In the genomic region with DNA sequence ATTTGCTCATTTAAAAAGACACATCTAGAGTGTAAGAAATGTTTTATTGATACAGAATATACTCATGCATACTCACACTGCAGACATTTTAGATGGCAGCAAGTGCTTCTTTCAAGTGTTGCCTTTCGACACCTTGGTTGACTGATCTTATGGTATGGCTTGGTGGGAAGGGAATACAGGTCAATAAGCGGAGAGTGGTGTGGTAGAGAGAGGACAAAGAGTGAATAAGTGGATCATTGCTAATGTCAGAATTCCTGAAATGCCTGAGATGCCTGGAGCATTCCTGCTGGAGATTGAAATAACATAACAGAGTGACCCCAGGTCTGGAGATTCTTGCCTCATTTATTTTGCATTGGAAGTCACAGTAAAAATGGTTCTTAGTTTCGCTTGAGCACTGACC, we compare ENCODE assay signal across 13 cellular contexts.
A peak's percentile ranks its signal among the peaks of the same experiment; 100 is the strongest.
DNase-seq lines count a peak whose midpoint lies in the region; ATAC-seq and TF ChIP-seq lines count a peak whose summit lies in the region.
"Had no signal": no experiment of that assay in that cellular context is flagged by ENCODE, and none has a peak within 500 bp of the region (broad histone marks: within the 10 kb centered on the region; RNA-seq: fewer than 3 reads in every experiment).

No MANE protein-coding gene starts in this region.

- H3K9me3 Mint-ChIP-seq in activated naive CD8-positive, alpha-beta T cell treated with anti-CD3 and anti-CD28 coated beads, Interleukin-2, amount 50 U/mL, for 24 hours: peaks cover 4% of the 10 kb centered on the region

- H3K36me3 ChIP-seq in HUES64 (ENCODE audit: insufficient read depth, low read length) (no peaks in the 10 kb centered on the region), brain microvascular endothelial cell (replicated peaks) (no peaks in the 10 kb centered on the region)
- H3K36me3 ChIP-seq: BLaER1 treated with 17β-estradiol and CSF1 and Interleukin-3, amounts not matched to agents 10 nM and 100 nM; uterus had no signal

- in situ Hi-C loops in brain microvascular endothelial cell (cut with HindIII; ENCODE audit: low pct_ligation_motif_present, low sequenced_read_pairs): no loop called here

- H3K4me1 Mint-ChIP-seq in activated naive CD8-positive, alpha-beta T cell treated with anti-CD3 and anti-CD28 coated beads, Interleukin-2, amount 50 U/mL, for 24 hours: no peaks in the 10 kb centered on the region

- WGBS in HUES64: 73% methylated on average over 2 of the region's 3 CpGs

- H3K4me3 ChIP-seq in HUES64 (ENCODE audit: low read length) (no peak overlapping the region), brain microvascular endothelial cell (ENCODE audit: low read depth, low read length) (no peak overlapping the region)
- H3K4me3 ChIP-seq: BLaER1 treated with 17β-estradiol and CSF1 and Interleukin-3, amounts not matched to agents 10 nM and 100 nM; uterus had no signal

- no peaks in the 10 kb centered on the region for H3K9me3 ChIP-seq in HUES64 (ENCODE audit: insufficient read depth, low read depth, low read length)
- H3K9me3 ChIP-seq: BLaER1 treated with 17β-estradiol and CSF1 and Interleukin-3, amounts not matched to agents 10 nM and 100 nM; uterus had no signal

- no peak for TF ChIP-seq CTCF in brain microvascular endothelial cell (IDR thresholded peaks at IDR 0.05; ENCODE audit: low read depth, low read length, missing control alignments)

- H3K4me3 Mint-ChIP-seq in activated naive CD8-positive, alpha-beta T cell treated with anti-CD3 and anti-CD28 coated beads, Interleukin-2, amount 50 U/mL, for 24 hours: no peak overlapping the region
- H3K4me3 Mint-ChIP-seq: dendritic cell treated with granulocyte-macrophage colony-stimulating factor and Interleukin-4, amounts not matched to agents 40 ng/mL and 50 ng/mL, for 4 days had no signal

- peak overlapping the region; percentile 10; the same call in 1 of the 2 replicates for H3K9ac ChIP-seq in HUES64 (ENCODE audit: low read depth, low read length)
- H3K9ac ChIP-seq: BLaER1 treated with 17β-estradiol and CSF1 and Interleukin-3, amounts not matched to agents 10 nM and 100 nM had no signal

- no peak overlapping the region for H3K27ac Mint-ChIP-seq in activated naive CD8-positive, alpha-beta T cell treated with anti-CD3 and anti-CD28 coated beads, Interleukin-2, amount 50 U/mL, for 24 hours
- H3K27ac Mint-ChIP-seq: dendritic cell treated with granulocyte-macrophage colony-stimulating factor and Interleukin-4, amounts not matched to agents 40 ng/mL and 50 ng/mL, for 4 days had no signal

- DNase-seq in AG08395 (ENCODE audit: low spot score) (peak; percentile 43), brain microvascular endothelial cell (peak; percentile 80), medulla oblongata (ENCODE audit: extremely low spot score) (peak; percentile 3), NCI-H2227 (lab: John Stamatoyannopoulos, UW; ENCODE audit: unreplicated experiment) (no peak), NCI-H1930 (lab: John Stamatoyannopoulos, UW) (no peak)
- DNase-seq in activated naive CD8-positive, alpha-beta T cell treated with anti-CD3 and anti-CD28 coated beads, Interleukin-2, amount 50 U/mL, for 24 hours: no peak
- DNase-seq: MV-4-11, uterus had no signal

- H3K27me3 ChIP-seq in HUES64 (ENCODE audit: insufficient read depth, low read length) (no peaks in the 10 kb centered on the region), brain microvascular endothelial cell (replicated peaks) (no peaks in the 10 kb centered on the region)
- H3K27me3 ChIP-seq: BLaER1 treated with 17β-estradiol and CSF1 and Interleukin-3, amounts not matched to agents 10 nM and 100 nM; uterus had no signal

- H3K27me3 Mint-ChIP-seq in activated naive CD8-positive, alpha-beta T cell treated with anti-CD3 and anti-CD28 coated beads, Interleukin-2, amount 50 U/mL, for 24 hours: no peaks in the 10 kb centered on the region
- H3K27me3 Mint-ChIP-seq: dendritic cell treated with granulocyte-macrophage colony-stimulating factor and Interleukin-4, amounts not matched to agents 40 ng/mL and 50 ng/mL, for 4 days had no signal

- ATAC-seq in HG03457 (IDR thresholded peaks at IDR 0.05; ENCODE audit: unreplicated experiment): no peak
- ATAC-seq in activated naive CD8-positive, alpha-beta T cell treated with anti-CD3 and anti-CD28 coated beads, Interleukin-2, amount 50 U/mL, for 24 hours: no peak

- peak overlapping the region; percentile 81 for H3K27ac ChIP-seq in HUES64 (ENCODE audit: low read depth, low read length)
- no peak overlapping the region for H3K27ac ChIP-seq in brain microvascular endothelial cell
- H3K27ac ChIP-seq: BLaER1 treated with 17β-estradiol and CSF1 and Interleukin-3, amounts not matched to agents 10 nM and 100 nM; uterus; VCaP had no signal

- peaks cover 17% of the 10 kb centered on the region for H3K4me1 ChIP-seq in HUES64 (ENCODE audit: insufficient read depth, low read length)
- H3K4me1 ChIP-seq: uterus had no signal

- no peaks in the 10 kb centered on the region for H3K36me3 Mint-ChIP-seq in activated naive CD8-positive, alpha-beta T cell treated with anti-CD3 and anti-CD28 coated beads, Interleukin-2, amount 50 U/mL, for 24 hours (ENCODE audit: low read depth)

Comparison
In these comparisons a context has a peak if more than half of its experiments do, and no peak if none do; other contexts are left out.
1. DNase-seq: peak in AG08395 (single experiment), brain microvascular endothelial cell (single experiment) and medulla oblongata (single experiment); none in NCI-H2227 (single experiment), NCI-H1930 (0 of 2) and activated naive CD8-positive, alpha-beta T cell treated with anti-CD3 and anti-CD28 coated beads, Interleukin-2, amount 50 U/mL, for 24 hours (single experiment).